19 cellular contexts compared by ENCODE assay signal in the genomic region with DNA sequence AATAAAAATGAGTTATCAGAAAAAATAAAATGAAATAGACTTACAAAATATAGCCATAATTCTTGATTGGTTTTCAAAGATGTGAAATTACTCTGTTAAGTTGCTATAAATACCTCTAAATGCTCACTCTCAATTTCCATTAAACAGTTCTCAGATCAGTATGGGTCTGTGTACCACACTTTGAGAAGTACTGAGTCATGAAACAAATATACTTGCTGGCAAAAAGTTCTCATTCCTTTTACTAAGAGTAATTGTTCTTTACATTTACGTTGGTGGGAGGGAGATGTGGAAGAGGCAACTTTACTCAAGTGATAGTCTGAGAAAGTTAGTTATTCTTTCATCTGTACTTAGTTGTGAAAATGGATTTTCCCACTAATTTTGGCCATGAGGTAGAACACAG.
DNase-seq lines count a peak whose midpoint lies in the region; ATAC-seq, FAIRE-seq and TF ChIP-seq lines count a peak whose summit lies in the region.
"Had no signal": no experiment of that assay in that cellular context is flagged by ENCODE, and none has a peak within 500 bp of the region (broad histone marks: within the 10 kb centered on the region; RNA-seq: fewer than 3 reads in every experiment).

No MANE protein-coding gene starts in this region.

- H3K9ac ChIP-seq in smooth muscle cell (ENCODE audit: low read depth), result no peak overlapping the region

- no peak for TF ChIP-seq CTCF in smooth muscle cell (IDR thresholded peaks at IDR 0.05; ENCODE audit: borderline replicate concordance, insufficient read depth, poor library complexity, severe bottlenecking)

- FAIRE-seq in H54 (lab: Jason Lieb, UNC), result peak; percentile 85

- no peaks in the 10 kb centered on the region for H3K27me3 ChIP-seq in smooth muscle cell (ENCODE audit: low read depth)

- peak overlapping the region; percentile 51 for H3K27ac ChIP-seq in smooth muscle cell (ENCODE audit: low read depth)
- H3K27ac ChIP-seq: C4-2B, skin epidermis, thoracic aorta had no signal

- peak overlapping the region; percentile 24 for H3K4me2 ChIP-seq in smooth muscle cell

- no peaks in the 10 kb centered on the region for H3K79me2 ChIP-seq in smooth muscle cell (ENCODE audit: low read depth)

- no peaks in the 10 kb centered on the region for H3K9me3 ChIP-seq in smooth muscle cell (replicated peaks; ENCODE audit: low read depth)
- H3K9me3 ChIP-seq: thoracic aorta had no signal

- H3F3A ChIP-seq in smooth muscle cell (ENCODE audit: low read depth), result no peaks in the 10 kb centered on the region

- 29% methylated on average over 1 of the region's 1 CpG for WGBS in smooth muscle cell (ENCODE audit: low lambda C conversion rate)

- no peaks in the 10 kb centered on the region for H3K4me1 ChIP-seq in smooth muscle cell (ENCODE audit: low read depth)

- H3K36me3 ChIP-seq in smooth muscle cell (ENCODE audit: low read depth), result no peaks in the 10 kb centered on the region
- H3K36me3 ChIP-seq: thoracic aorta had no signal

- TF ChIP-seq POLR2A in H54 (IDR thresholded peaks at IDR 0.05; ENCODE audit: low read depth, low read length), result no peak

- ATAC-seq in HG02885 (IDR thresholded peaks at IDR 0.05; ENCODE audit: poor library complexity, unreplicated experiment), result no peak
- ATAC-seq: activated CD4-positive, CD25-positive, alpha-beta regulatory T cell treated with anti-CD3 and anti-CD28 coated beads, Interleukin-2, amount 50 U/mL, for 24 hours had no signal

- H3K4me3 ChIP-seq in smooth muscle cell, result no peak overlapping the region
- H3K4me3 ChIP-seq: skin epidermis, thoracic aorta had no signal

- no peaks in the 10 kb centered on the region for H4K20me1 ChIP-seq in smooth muscle cell (ENCODE audit: low read depth)

- no peak for DNase-seq in H54 (ENCODE audit: insufficient read length, low spot score)
- peak; percentile 46 for DNase-seq in amniotic stem cell (lab: John Stamatoyannopoulos, UW)
- peak; percentile 77 for DNase-seq in fibroblast of peridontal ligament (ENCODE audit: extremely low read depth)
- DNase-seq in smooth muscle cell (lab: John Stamatoyannopoulos, UW; ENCODE audit: unreplicated experiment), result no peak
- DNase-seq in NCI-H1930 (lab: John Stamatoyannopoulos, UW), result no peak
- no peak for DNase-seq in KG1 (lab: John Stamatoyannopoulos, UW)
- DNase-seq: activated CD8-positive, alpha-beta memory T cell treated with anti-CD3 and anti-CD28 coated beads for 24 hours; activated naive CD8-positive, alpha-beta T cell treated with anti-CD3 and anti-CD28 coated beads, Interleukin-2, amount 10 ng/mL, durations not matched to agents 7 days and 5 days; cerebellar nuclear complex; DMS153; MM.1S; NCI-H2081 treated with DMSO at 0.1 percent for 48 hours; NCI-H524 treated with DMSO at 0.1 percent for 48 hours; SIG-M5 had no signal

- H2AFZ ChIP-seq in smooth muscle cell (ENCODE audit: low read depth), result no peak overlapping the region

Comparison
In these comparisons a context has a peak if more than half of its experiments do, and no peak if none do; other contexts are left out.
1. DNase-seq: peak in amniotic stem cell (single experiment) and fibroblast of peridontal ligament (single experiment); none in H54 (single experiment), smooth muscle cell (single experiment), NCI-H1930 (0 of 2) and KG1 (single experiment).